Comparison of ENCODE assay signal across 8 cellular contexts in the genomic region with DNA sequence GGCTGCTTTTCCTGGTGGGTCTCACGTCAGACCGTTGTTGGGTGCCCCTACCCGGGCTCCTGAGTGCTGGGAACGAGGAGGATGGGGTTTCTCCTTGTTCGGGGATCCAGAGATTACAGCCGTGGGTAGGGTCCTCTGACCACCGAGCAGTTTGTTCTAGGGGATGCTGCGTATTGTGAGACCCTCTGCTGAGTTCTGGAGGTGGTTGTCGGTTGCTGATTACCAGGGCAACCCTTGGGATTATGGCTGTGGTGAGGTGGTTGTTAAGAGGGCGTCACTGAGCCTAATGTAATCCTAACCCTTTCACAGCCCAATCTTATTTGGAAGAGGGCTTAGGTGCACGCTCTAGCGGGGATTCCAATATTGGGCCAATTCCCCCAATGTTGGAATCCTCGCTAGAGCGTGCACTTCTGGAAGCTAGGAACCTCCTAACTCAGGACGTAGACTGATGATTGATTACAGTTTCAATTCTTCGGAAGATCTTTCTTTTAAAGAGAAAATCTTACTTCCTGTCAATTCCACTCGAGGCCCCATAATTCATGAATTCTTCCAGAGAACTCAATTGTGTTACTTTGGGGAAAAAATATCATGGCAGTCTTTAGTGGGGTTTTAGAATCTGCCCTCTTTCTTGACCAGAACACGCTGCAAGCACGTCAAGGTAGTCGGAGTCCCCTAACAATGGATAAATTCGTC. TPM values are rescaled to one million over a fixed set of nuclear protein-coding genes. Genes with fewer than 3 reads are reported as not detected.
DNase-seq lines count a peak whose midpoint lies in the region; ATAC-seq and TF ChIP-seq lines count a peak whose summit lies in the region.

No MANE protein-coding gene starts in this region.

- TF ChIP-seq CTCF in mammary epithelial cell (conservative IDR thresholded peaks at IDR 0.05 in 1 of 2, IDR thresholded peaks at IDR 0.05 in 1 of 2; ENCODE audit: extremely low read depth in 1 of 2, insufficient read depth in 1 of 2, low read depth in 1 of 2, low read length in 2 of 2), result no peak

- H2AK5ac ChIP-seq in mesendoderm (ENCODE audit: low read length), result no peak overlapping the region

- peaks cover 45% of the 10 kb centered on the region for H3K79me2 ChIP-seq in mammary epithelial cell (ENCODE audit: insufficient read depth, low read length)
- H3K79me2 ChIP-seq in mesendoderm (ENCODE audit: control insufficient read depth, insufficient read depth, low read length), result peaks cover 6% of the 10 kb centered on the region

- H3K36me3 ChIP-seq in HUES6 (ENCODE audit: control insufficient read depth, insufficient read depth, low read length) (0 out of 2 replicates have a peak, but pooled peaks cover 3% of the 10 kb centered on the region), mammary epithelial cell (ENCODE audit: insufficient read depth, low read length) (no peaks in the 10 kb centered on the region), mesendoderm (ENCODE audit: control insufficient read depth, insufficient read depth, low read length) (no peaks in the 10 kb centered on the region)

- H3K9me3 ChIP-seq in HUES6 (ENCODE audit: control insufficient read depth, insufficient read depth, low read depth, low read length) (no peaks in the 10 kb centered on the region), mammary epithelial cell (replicated peaks; ENCODE audit: insufficient read depth, low read length) (no peaks in the 10 kb centered on the region)

- no peaks in the 10 kb centered on the region for H3K27me3 ChIP-seq in HUES6 (ENCODE audit: control insufficient read depth, insufficient read depth, low read length)
- no peaks in the 10 kb centered on the region for H3K27me3 ChIP-seq in mammary epithelial cell (ENCODE audit: insufficient read depth, low read length)
- no peaks in the 10 kb centered on the region for H3K27me3 ChIP-seq in mesendoderm (ENCODE audit: insufficient read depth, low read length, poor library complexity)

- no peaks in the 10 kb centered on the region for H4K20me1 ChIP-seq in mammary epithelial cell (ENCODE audit: insufficient read depth, low read length)

- intact Hi-C loops in mammary epithelial cell (cut with micrococcal nuclease), result loop anchor here (1.0 to 5.0 kb wide), 3 partner anchors 27 to 353 kb away; a partner anchor contains a TSS

- H3K9ac ChIP-seq in HUES6 (ENCODE audit: low read length) (peak overlapping the region; percentile 80), mammary epithelial cell (ENCODE audit: insufficient read depth, low read length) (peak overlapping the region; percentile 97), mesendoderm (ENCODE audit: low read length) (peak overlapping the region; percentile 82)

- dilution Hi-C loops in mammary epithelial cell (cut with HindIII; ENCODE audit: low sequenced_read_pairs), result no loop called here

- peak overlapping the region; percentile 39 for H3K4ac ChIP-seq in mesendoderm (ENCODE audit: low read depth, low read length)

- CTCF ChIA-PET in mammary epithelial cell (lab: Charles Lee; ENCODE audit: low non-redundant PET), result interaction anchor here (0.6 to 0.8 kb wide), 2 partner anchors 9 to 48 kb away, joined by 4 to 5 read pairs; no protein-coding TSS in a partner anchor

- BruUV-seq in mammary epithelial cell (replicated peaks; lab: Mats Ljungman, UMichigan), result TSS peak; percentile 58

- peaks cover 13% of the 10 kb centered on the region for H3K4me1 ChIP-seq in HUES6 (ENCODE audit: control insufficient read depth, insufficient read depth, low read length)
- peaks cover 6% of the 10 kb centered on the region for H3K4me1 ChIP-seq in mammary epithelial cell (ENCODE audit: insufficient read depth, low read length)
- H3K4me1 ChIP-seq in mesendoderm (ENCODE audit: control insufficient read depth, low read depth, low read length), result no peaks in the 10 kb centered on the region

- H3K18ac ChIP-seq in mesendoderm (ENCODE audit: low read length), result no peak overlapping the region

- peak overlapping the region; percentile 7 for H2BK5ac ChIP-seq in mesendoderm (ENCODE audit: low read length)

- H3K4me3 ChIP-seq in HUES6 (ENCODE audit: low read depth, low read length), result peak overlapping the region; percentile 81
- H3K4me3 ChIP-seq in mammary epithelial cell (replicated peaks in 1 of 3; ENCODE audit: insufficient read depth in 1 of 3, low read depth in 2 of 3, low read length in 3 of 3), result peak overlapping the region; percentile 65 to 89 (median 82)
- peak overlapping the region; percentile 56 for H3K4me3 ChIP-seq in mesendoderm (ENCODE audit: low read length)

- peak overlapping the region; percentile 99 for H2AFZ ChIP-seq in mammary epithelial cell (ENCODE audit: low read depth, low read length)

- DNase-seq in D341Med (ENCODE audit: low spot score) (peak; percentile 55), mammary epithelial cell (peak; percentile 12), mesendoderm (no peak), T1000 (lab: John Stamatoyannopoulos, UW) (no peak), NCI-H510A treated with DMSO at 0.1 percent for 48 hours (lab: John Stamatoyannopoulos, UW) (no peak)
- DNase-seq in stimulated activated CD4-positive, alpha-beta T cell treated with anti-CD3 and anti-CD28 coated beads, Interleukin-1b, Interleukin-23, amount 100 ng/mL, for 48 hours, result no peak

- in situ Hi-C loops in mammary epithelial cell (cut with MboI; ENCODE audit: low sequenced_read_pairs in 2 of 2), result loop anchor here in 1 of 2 donors (25.0 kb wide), 1 partner anchor 758 kb away; a partner anchor contains a TSS

- ATAC-seq in HG03469 (IDR thresholded peaks at IDR 0.05; ENCODE audit: unreplicated experiment), result no peak

- H3K27ac ChIP-seq in HUES6 (ENCODE audit: low read depth, low read length), result no peak overlapping the region; the same call in 1 of the 2 replicates
- H3K27ac ChIP-seq in mammary epithelial cell (ENCODE audit: insufficient read depth, low read depth, low read length), result peak overlapping the region; percentile 91
- H3K27ac ChIP-seq in mesendoderm (ENCODE audit: low read depth, low read length), result peak overlapping the region; percentile 7

- H4K8ac ChIP-seq in mesendoderm (ENCODE audit: low read depth, low read length), result peak overlapping the region; percentile 67

- H2BK15ac ChIP-seq in mesendoderm (replicated peaks; ENCODE audit: low read depth), result no peak overlapping the region

- peak overlapping the region; percentile 81 for H3K4me2 ChIP-seq in mammary epithelial cell (ENCODE audit: insufficient read depth, low read depth, low read length)
- H3K4me2 ChIP-seq in mesendoderm (ENCODE audit: low read length), result peak overlapping the region; percentile 54

- H3K23ac ChIP-seq in mesendoderm (ENCODE audit: low read length), result peak overlapping the region; percentile 52

- H2BK120ac ChIP-seq in mesendoderm (ENCODE audit: low read depth, low read length), result no peak overlapping the region

- WGBS in mammary epithelial cell (ENCODE audit: low coverage, missing lambda C conversion rate), result 12% methylated on average over 17 of the region's 21 CpGs
- WGBS in mesendoderm (ENCODE audit: extremely low coverage, insufficient coverage, low lambda C conversion rate), result no CpG with 5 or more reads among the region's 21 CpGs

- H3K79me1 ChIP-seq in mesendoderm (ENCODE audit: low read length), result peaks cover 7% of the 10 kb centered on the region

- peak overlapping the region; percentile 92 for H3K56ac ChIP-seq in mesendoderm (ENCODE audit: low read length)

- H4K5ac ChIP-seq in mesendoderm (ENCODE audit: low read length), result no peak overlapping the region

RNA-seq across cellular contexts. Expression of a gene that starts 0.5 kb away (rescaled TPM):
- 1 to 10 TPM; 3.8 to 5.5 TPM for total RNA-seq in mammary epithelial cell
- 3.4 TPM for polyA plus RNA-seq in mammary epithelial cell
- polyA minus RNA-seq in mammary epithelial cell, result 9.6 TPM
- 2.1 TPM for polyA plus RNA-seq in mesendoderm (2013, experiment 1 of 2)
- 1.9 TPM for polyA plus RNA-seq in mesendoderm (2013, experiment 2 of 2)

RNA-seq across cellular contexts. Expression of a gene that starts 0.9 kb away (rescaled TPM):
- 100 to 1,000 TPM; 164 to 223 TPM for total RNA-seq in mammary epithelial cell
- polyA plus RNA-seq in mammary epithelial cell, result 182 TPM
- polyA minus RNA-seq in mammary epithelial cell, result 61.5 TPM
- 98.0 TPM for polyA plus RNA-seq in mesendoderm (2013, experiment 1 of 2)
- 94.3 TPM for polyA plus RNA-seq in mesendoderm (2013, experiment 2 of 2)

RNA-seq across cellular contexts. Expression of a gene that starts 35.9 kb away (rescaled TPM):
- total RNA-seq in mammary epithelial cell, result not detected
- not detected for polyA plus RNA-seq in mammary epithelial cell
- not detected for polyA minus RNA-seq in mammary epithelial cell
- polyA plus RNA-seq in mesendoderm (2013, experiment 1 of 2), result 0.04 TPM
- not detected for polyA plus RNA-seq in mesendoderm (2013, experiment 2 of 2)

Comparison
In these comparisons a context has a peak if more than half of its experiments do, and no peak if none do; other contexts are left out.
1. DNase-seq: peak in D341Med (single experiment) and mammary epithelial cell (single experiment); none in mesendoderm (single experiment), T1000 (single experiment), NCI-H510A treated with DMSO at 0.1 percent for 48 hours (single experiment) and stimulated activated CD4-positive, alpha-beta T cell treated with anti-CD3 and anti-CD28 coated beads, Interleukin-1b, Interleukin-23, amount 100 ng/mL, for 48 hours (single experiment).
2. Peak in every context shown above with its lines, with median percentiles within 50 percentile points of each other: H3K4me3 ChIP-seq and H3K9ac ChIP-seq.